In the genomic region with DNA sequence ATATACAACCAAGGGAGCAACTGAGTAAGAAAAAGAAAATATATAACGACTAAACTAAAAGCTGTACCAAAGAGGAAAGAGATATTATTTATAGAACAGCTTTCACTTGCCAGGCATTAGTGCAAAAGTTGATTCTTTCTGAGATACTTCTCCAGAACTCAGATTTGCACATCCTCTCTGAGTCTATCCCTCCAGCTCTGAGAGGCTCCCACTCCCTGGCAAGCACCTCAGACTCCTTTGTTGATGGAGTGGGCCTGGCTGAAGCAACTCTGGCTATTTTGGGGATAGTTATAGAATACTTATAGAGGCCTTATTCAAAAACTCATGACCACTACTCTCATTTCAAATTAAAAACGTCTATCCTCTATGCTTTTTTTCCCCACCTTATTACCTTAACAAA, we compare ENCODE assay signal across 18 cellular contexts.
A peak's percentile ranks its signal among the peaks of the same experiment; 100 is the strongest.
DNase-seq lines count a peak whose midpoint lies in the region; ATAC-seq, FAIRE-seq and TF ChIP-seq lines count a peak whose summit lies in the region.
"Had no signal": no experiment of that assay in that cellular context is flagged by ENCODE, and none has a peak within 500 bp of the region (broad histone marks: within the 10 kb centered on the region; RNA-seq: fewer than 3 reads in every experiment).

No MANE protein-coding gene starts in this region.

- H2AFZ ChIP-seq in trophoblast cell (ENCODE audit: insufficient read depth, low read length, poor library complexity): no peak overlapping the region
- H2AFZ ChIP-seq: parathyroid adenoma had no signal

- 19 to 30% (median 25%) methylated on average over 2 of the region's 2 CpGs for WGBS in heart left ventricle, 4 donors
- WGBS in trophoblast cell (ENCODE audit: extremely low coverage, insufficient coverage, insufficient read length): no CpG with 5 or more reads among the region's 2 CpGs
- 3 to 5% methylated on average over 2 of the region's 2 CpGs for WGBS in aorta, 2 donors

- H3K23ac ChIP-seq in trophoblast cell (ENCODE audit: low read length): no peak overlapping the region

- H3K36me3 ChIP-seq in heart left ventricle (no peaks in the 10 kb centered on the region), trophoblast cell (ENCODE audit: control insufficient read depth in 1 of 2, insufficient read depth in 2 of 2, low read length in 2 of 2) (no peaks in the 10 kb centered on the region), aorta (ENCODE audit: control insufficient read depth in 1 of 2, insufficient read depth in 2 of 2, low read length in 1 of 2) (no peaks in the 10 kb centered on the region)

- H4K91ac ChIP-seq in trophoblast cell (ENCODE audit: low read depth, low read length): peak overlapping the region; percentile 56

- no peak overlapping the region for H3K4ac ChIP-seq in trophoblast cell (ENCODE audit: low read depth, low read length)

- TF ChIP-seq POLR2A in heart left ventricle (IDR thresholded peaks at IDR 0.05): no peak
- no peak for TF ChIP-seq POLR2A in GM12891 (IDR thresholded peaks at IDR 0.05; ENCODE audit: low read depth, low read length)

- H4K8ac ChIP-seq in trophoblast cell (ENCODE audit: low read depth, low read length): no peak overlapping the region

- H3K79me1 ChIP-seq in trophoblast cell (ENCODE audit: low read length): peaks cover 21% of the 10 kb centered on the region

- H3K14ac ChIP-seq in trophoblast cell (ENCODE audit: low read length): no peak overlapping the region

- TF ChIP-seq CTCF in heart left ventricle (IDR thresholded peaks at IDR 0.05): no peak
- TF ChIP-seq CTCF in fibroblast of the aortic adventitia (IDR thresholded peaks at IDR 0.05; ENCODE audit: insufficient read depth, low read length): no peak

- H3K4me3 ChIP-seq in heart left ventricle: no peak overlapping the region
- H3K4me3 ChIP-seq in fibroblast of the aortic adventitia (ENCODE audit: low read depth, low read length): no peak overlapping the region
- H3K4me3 ChIP-seq in trophoblast cell (ENCODE audit: low read depth, low read length): no peak overlapping the region
- H3K4me3 ChIP-seq in aorta (ENCODE audit: low read length in 2 of 2): no peak overlapping the region

- H2BK120ac ChIP-seq in trophoblast cell (ENCODE audit: insufficient read depth, low read length, poor library complexity): no peak overlapping the region

- peaks cover 0 to 37% (median 30%) of the 10 kb centered on the region in 12 donors for H3K4me1 ChIP-seq in heart left ventricle
- peaks cover 13 to 21% of the 10 kb centered on the region in 2 experiments for H3K4me1 ChIP-seq in trophoblast cell (ENCODE audit: control insufficient read depth in 1 of 2, insufficient read depth in 2 of 2, low read length in 2 of 2)
- peaks cover 12 to 21% of the 10 kb centered on the region in 2 donors for H3K4me1 ChIP-seq in aorta (ENCODE audit: control insufficient read depth in 1 of 2, insufficient read depth in 2 of 2, low read length in 2 of 2)

- no peak overlapping the region for H3K18ac ChIP-seq in trophoblast cell (ENCODE audit: low read length)

- peaks cover 2% of the 10 kb centered on the region for H3K79me2 ChIP-seq in trophoblast cell (ENCODE audit: control insufficient read depth, insufficient read depth, low read length, poor library complexity)
- H3K79me2 ChIP-seq: parathyroid adenoma had no signal

- H3K27me3 ChIP-seq in heart left ventricle: no peaks in the 10 kb centered on the region
- no peaks in the 10 kb centered on the region for H3K27me3 ChIP-seq in trophoblast cell (ENCODE audit: insufficient read depth, low read length)
- H3K27me3 ChIP-seq in aorta (ENCODE audit: control insufficient read depth in 1 of 2, insufficient read depth in 2 of 2, low read length in 1 of 2): no peaks in the 10 kb centered on the region

- ATAC-seq in heart left ventricle: peak in 1 of 4 donors; percentile 32
- no peak for ATAC-seq in Right ventricle myocardium inferior
- ATAC-seq in aorta (ENCODE audit: low FRiP score): peak; percentile 56
- no peak for ATAC-seq in GM19351 (IDR thresholded peaks at IDR 0.05; ENCODE audit: unreplicated experiment)
- ATAC-seq: Panc1, T-helper 17 cell had no signal

- no peak for DNase-seq in heart left ventricle
- no peak for DNase-seq in Right ventricle myocardium inferior (ENCODE audit: missing footprints)
- DNase-seq in fibroblast of the aortic adventitia (ENCODE audit: low read depth): peak; percentile 71
- DNase-seq in trophoblast cell: no peak
- DNase-seq in aorta: peak in 1 of 2 donors; percentile 64
- DNase-seq in cerebellar cortex (ENCODE audit: low spot score): no peak
- DNase-seq in GM12891 (ENCODE audit: insufficient read length, low spot score): no peak
- DNase-seq: activated naive CD4-positive, alpha-beta T cell treated with anti-CD3 and anti-CD28 coated beads, Interleukin-2, amount 10 ng/mL, durations not matched to agents 7 days and 5 days; Calu3; central memory CD4-positive, alpha-beta T cell; NCI-H1694; NCI-H526 treated with DMSO at 0.1 percent for 48 hours; stimulated activated CD4-positive, alpha-beta T cell treated with anti-CD3 and anti-CD28 coated beads, Interleukin-12 subunit alpha, Interleukin-12 subunit beta, amount 100 ng/mL, for 4 hours; T-helper 17 cell had no signal

- no peak overlapping the region for H3K4me2 ChIP-seq in trophoblast cell (ENCODE audit: low read length)

- no peak for FAIRE-seq in GM12891 (lab: Jason Lieb, UNC)
- FAIRE-seq: A204.1 had no signal

- H3K27ac ChIP-seq in heart left ventricle: peak overlapping the region in 10 of 12 donors; percentile 7 to 81 (median 64)
- no peak overlapping the region for H3K27ac ChIP-seq in trophoblast cell (ENCODE audit: low read depth, low read length)
- H3K27ac ChIP-seq in aorta (ENCODE audit: low read depth in 1 of 2, low read length in 2 of 2): peak overlapping the region; percentile 92 to 94
- H3K27ac ChIP-seq: parathyroid adenoma had no signal

- no peak overlapping the region for H4K12ac ChIP-seq in trophoblast cell (ENCODE audit: low read depth, low read length)

- no peak overlapping the region for H3K9ac ChIP-seq in trophoblast cell (ENCODE audit: low read length)
- H3K9ac ChIP-seq: parathyroid adenoma had no signal

- no peak overlapping the region for H2BK5ac ChIP-seq in trophoblast cell (ENCODE audit: low read depth, low read length, poor library complexity)

- H2AK5ac ChIP-seq in trophoblast cell (ENCODE audit: low read length): no peak overlapping the region

- intact Hi-C loops in heart left ventricle (cut with DNase I) (no loop called here), Right ventricle myocardium inferior (cut with DNase I) (no loop called here), aorta (cut with DNase I) (loop anchor here in 1 of 2 donors (5.0 to 10.0 kb wide), 3 partner anchors 71 to 387 kb away; no protein-coding TSS in a partner anchor)

- peak overlapping the region; percentile 62 for H2BK12ac ChIP-seq in trophoblast cell (ENCODE audit: low read length)

- H3K9me3 ChIP-seq in heart left ventricle: no peaks in the 10 kb centered on the region
- H3K9me3 ChIP-seq in trophoblast cell (ENCODE audit: insufficient read depth, low read depth, low read length): no peaks in the 10 kb centered on the region
- H3K9me3 ChIP-seq in aorta (ENCODE audit: control insufficient read depth, low read length): no peaks in the 10 kb centered on the region

TF ChIP-seq in GM12891, 5 proteins besides CTCF, POLR2A, EP300 and RAD21:
- TF ChIP-seq TAF1 (IDR thresholded peaks at IDR 0.05; ENCODE audit: low read depth, low read length) (no peak), POLR2AphosphoS5 (IDR thresholded peaks at IDR 0.05; ENCODE audit: low read depth, low read length) (no peak)
